8 cellular contexts compared by ENCODE assay signal in genomic region chr5:72818866-72819534, GRCh38. TPM values are rescaled to one million over a fixed set of nuclear protein-coding genes. Genes with fewer than 3 reads are reported as not detected.
DNase-seq lines count a peak whose midpoint lies in the region; ATAC-seq and FAIRE-seq lines count a peak whose summit lies in the region.

No MANE protein-coding gene starts in this region.

- peaks cover 0 to 4% of the 10 kb centered on the region in 2 donors for H3K36me3 Mint-ChIP-seq in CD4-positive, alpha-beta memory T cell
- H3K36me3 Mint-ChIP-seq in activated CD4-positive, alpha-beta T cell treated with anti-CD3 and anti-CD28 coated beads for 36 hours (ENCODE audit: low read depth), result no peaks in the 10 kb centered on the region

- intact Hi-C loops in CD4-positive, alpha-beta memory T cell (cut with micrococcal nuclease), result loop anchor here (5.0 kb wide), 2 partner anchors 497 to 512 kb away; partner anchors contain the start of genes MRPS27 and PTCD2
- intact Hi-C loops in activated CD4-positive, alpha-beta T cell treated with anti-CD3 and anti-CD28 coated beads for 36 hours (cut with DNase I, micrococcal nuclease), result loop anchor here (5.0 to 10.0 kb wide), 2 partner anchors 454 to 512 kb away; no protein-coding TSS in a partner anchor

- in situ Hi-C loops in HAP-1 (cut with MboI; ENCODE audit: low sequenced_read_pairs), result loop anchor here (25.0 kb wide), 1 partner anchor 457 kb away; no protein-coding TSS in a partner anchor

- CTCF ChIA-PET in CD4-positive, alpha-beta memory T cell (lab: Charles Lee; ENCODE audit: partially characterized antibody), result interaction anchor here (0.6 to 5.5 kb wide), 11 partner anchors 9 to 453 kb away, joined by 3 to 99 read pairs (median 9); no protein-coding TSS in a partner anchor
- CTCF ChIA-PET in activated CD4-positive, alpha-beta T cell treated with anti-CD3 and anti-CD28 coated beads for 36 hours (lab: Charles Lee), result interaction anchor here (0.6 to 4.9 kb wide), 12 partner anchors 9 to 471 kb away, joined by 3 to 53 read pairs (median 5); no protein-coding TSS in a partner anchor

- POLR2A ChIA-PET in CD4-positive, alpha-beta memory T cell (lab: Charles Lee; ENCODE audit: partially characterized antibody), result interaction anchor here (0.6 to 4.4 kb wide), 2 partner anchors 29 to 1237 kb away, joined by 3 to 54 read pairs; no protein-coding TSS in a partner anchor
- POLR2A ChIA-PET in activated CD4-positive, alpha-beta T cell treated with anti-CD3 and anti-CD28 coated beads for 36 hours (lab: Charles Lee), result interaction anchor here (0.7 kb wide), 1 partner anchor 77 kb away, joined by 3 read pairs; no protein-coding TSS in a partner anchor

- H3K27me3 Mint-ChIP-seq in CD4-positive, alpha-beta memory T cell, result no peaks in the 10 kb centered on the region
- peaks cover 2% of the 10 kb centered on the region for H3K27me3 Mint-ChIP-seq in activated CD4-positive, alpha-beta T cell treated with anti-CD3 and anti-CD28 coated beads for 36 hours

- H3K9me3 ChIP-seq in CD4-positive, alpha-beta memory T cell (ENCODE audit: control insufficient read depth in 1 of 2, low read length in 2 of 2), result no peaks in the 10 kb centered on the region
- no peaks in the 10 kb centered on the region for H3K9me3 ChIP-seq in HAP-1
- H3K9me3 ChIP-seq in ectodermal cell (ENCODE audit: control insufficient read depth, low read length), result no peaks in the 10 kb centered on the region

- peak; percentile 38 to 61 (median 45) for DNase-seq in CD4-positive, alpha-beta memory T cell
- DNase-seq in HAP-1 (ENCODE audit: low spot score in 2 of 2), result peak; percentile 68 to 78
- peak; percentile 29 for DNase-seq in NCI-H2196 treated with DMSO at 0.1 percent for 48 hours (lab: John Stamatoyannopoulos, UW; ENCODE audit: unreplicated experiment)
- peak; percentile 77 for DNase-seq in activated CD4-positive, alpha-beta T cell treated with anti-CD3 and anti-CD28 coated beads for 36 hours
- DNase-seq in lung microvascular endothelial cell (ENCODE audit: low read depth in 2 of 2), result peak; percentile 82 to 83
- DNase-seq in stimulated activated CD4-positive, alpha-beta T cell treated with anti-CD3 and anti-CD28 coated beads, TNF-alpha, amount 100 ng/mL, for 48 hours (ENCODE audit: low read depth in 3 of 3), result peak; percentile 3 to 16 (median 8)
- DNase-seq in frontal cortex (ENCODE audit: low spot score in 2 of 2), result no peak

- no peaks in the 10 kb centered on the region for H3K9me3 Mint-ChIP-seq in CD4-positive, alpha-beta memory T cell
- no peaks in the 10 kb centered on the region for H3K9me3 Mint-ChIP-seq in activated CD4-positive, alpha-beta T cell treated with anti-CD3 and anti-CD28 coated beads for 36 hours (ENCODE audit: low read depth)

- peaks cover 11 to 31% (median 15%) of the 10 kb centered on the region in 4 donors for H3K4me1 Mint-ChIP-seq in CD4-positive, alpha-beta memory T cell
- H3K4me1 Mint-ChIP-seq in activated CD4-positive, alpha-beta T cell treated with anti-CD3 and anti-CD28 coated beads for 36 hours, result peaks cover 24% of the 10 kb centered on the region

- 18 to 22% methylated on average over 5 of the region's 5 CpGs for WGBS in ectodermal cell, 2 experiments

- H3K36me3 ChIP-seq in CD4-positive, alpha-beta memory T cell (ENCODE audit: insufficient read depth, low read length), result no peaks in the 10 kb centered on the region
- H3K36me3 ChIP-seq in HAP-1 (replicated peaks) (no peaks in the 10 kb centered on the region), ectodermal cell (ENCODE audit: control insufficient read depth, insufficient read depth, low read length) (no peaks in the 10 kb centered on the region)

- H3K27me3 ChIP-seq in CD4-positive, alpha-beta memory T cell (ENCODE audit: insufficient read depth, low read length), result no peaks in the 10 kb centered on the region
- no peaks in the 10 kb centered on the region for H3K27me3 ChIP-seq in HAP-1 (ENCODE audit: low read depth)
- no peaks in the 10 kb centered on the region for H3K27me3 ChIP-seq in ectodermal cell (ENCODE audit: control insufficient read depth, insufficient read depth, low read length, poor library complexity, severe bottlenecking)

- H3K4me3 ChIP-seq in CD4-positive, alpha-beta memory T cell (ENCODE audit: low read length in 2 of 2), result no peak overlapping the region
- H3K4me3 ChIP-seq in HAP-1, result no peak overlapping the region
- peak overlapping the region; percentile 95 for H3K4me3 ChIP-seq in ectodermal cell (ENCODE audit: insufficient read depth, low read depth, low read length)

- H3K4me3 Mint-ChIP-seq in CD4-positive, alpha-beta memory T cell, result peak overlapping the region in 4 of 8 donors; percentile 35 to 75 (median 56)
- H3K4me3 Mint-ChIP-seq in activated CD4-positive, alpha-beta T cell treated with anti-CD3 and anti-CD28 coated beads for 36 hours, result peak overlapping the region; percentile 11

- H3K27ac Mint-ChIP-seq in CD4-positive, alpha-beta memory T cell, result peak overlapping the region in 6 of 7 donors; percentile 2 to 79 (median 38)
- no peak overlapping the region for H3K27ac Mint-ChIP-seq in activated CD4-positive, alpha-beta T cell treated with anti-CD3 and anti-CD28 coated beads for 36 hours

- FAIRE-seq in frontal cortex (lab: Jason Lieb, UNC), result no peak

- H3K27ac ChIP-seq in CD4-positive, alpha-beta memory T cell (ENCODE audit: low read depth, low read length), result no peak overlapping the region
- peak overlapping the region; percentile 22 for H3K27ac ChIP-seq in ectodermal cell (ENCODE audit: insufficient read depth, low read depth, low read length, poor library complexity, severe bottlenecking)

- peak; percentile 34 for ATAC-seq in activated CD4-positive, alpha-beta T cell treated with anti-CD3 and anti-CD28 coated beads for 36 hours

- H3K4me1 ChIP-seq in CD4-positive, alpha-beta memory T cell (ENCODE audit: insufficient read depth, low read length), result peaks cover 26% of the 10 kb centered on the region
- H3K4me1 ChIP-seq in HAP-1 (peaks cover 35% of the 10 kb centered on the region), ectodermal cell (ENCODE audit: control insufficient read depth, insufficient read depth, low read length) (peaks cover 13% of the 10 kb centered on the region)

RNA-seq across cellular contexts. Expression of gene TNPO1, which starts 2.5 kb away (rescaled TPM):
- 10 to 100 TPM; 86.2 to 86.4 TPM for total RNA-seq in CD4-positive, alpha-beta memory T cell
- 10 to 100 TPM; 46.6 to 47.5 TPM for polyA plus RNA-seq in CD4-positive, alpha-beta memory T cell
- total RNA-seq in activated CD4-positive, alpha-beta T cell treated with anti-CD3 and anti-CD28 coated beads for 36 hours, result 100 to 1,000 TPM; 107 to 162 TPM
- 231 TPM for polyA plus RNA-seq in ectodermal cell (2013, experiment 1 of 4)
- polyA plus RNA-seq in ectodermal cell (2013, experiment 2 of 4), result 227 TPM
- polyA plus RNA-seq in ectodermal cell (2013, experiment 3 of 4), result 163 TPM
- polyA plus RNA-seq in ectodermal cell (2013, experiment 4 of 4), result 190 TPM
- total RNA-seq in lung microvascular endothelial cell, result 212 and 217 TPM in 2 replicates
- total RNA-seq in frontal cortex, result 205 TPM

Comparison
In these comparisons a context has a peak if more than half of its experiments do, and no peak if none do; other contexts are left out.
1. DNase-seq: peak in CD4-positive, alpha-beta memory T cell (5 of 5), HAP-1 (2 of 2), NCI-H2196 treated with DMSO at 0.1 percent for 48 hours (single experiment), activated CD4-positive, alpha-beta T cell treated with anti-CD3 and anti-CD28 coated beads for 36 hours (single experiment), lung microvascular endothelial cell (2 of 2) and stimulated activated CD4-positive, alpha-beta T cell treated with anti-CD3 and anti-CD28 coated beads, TNF-alpha, amount 100 ng/mL, for 48 hours (3 of 3); none in frontal cortex (0 of 2).